ENCODE assay signal across 1 cellular context in the genomic region with DNA sequence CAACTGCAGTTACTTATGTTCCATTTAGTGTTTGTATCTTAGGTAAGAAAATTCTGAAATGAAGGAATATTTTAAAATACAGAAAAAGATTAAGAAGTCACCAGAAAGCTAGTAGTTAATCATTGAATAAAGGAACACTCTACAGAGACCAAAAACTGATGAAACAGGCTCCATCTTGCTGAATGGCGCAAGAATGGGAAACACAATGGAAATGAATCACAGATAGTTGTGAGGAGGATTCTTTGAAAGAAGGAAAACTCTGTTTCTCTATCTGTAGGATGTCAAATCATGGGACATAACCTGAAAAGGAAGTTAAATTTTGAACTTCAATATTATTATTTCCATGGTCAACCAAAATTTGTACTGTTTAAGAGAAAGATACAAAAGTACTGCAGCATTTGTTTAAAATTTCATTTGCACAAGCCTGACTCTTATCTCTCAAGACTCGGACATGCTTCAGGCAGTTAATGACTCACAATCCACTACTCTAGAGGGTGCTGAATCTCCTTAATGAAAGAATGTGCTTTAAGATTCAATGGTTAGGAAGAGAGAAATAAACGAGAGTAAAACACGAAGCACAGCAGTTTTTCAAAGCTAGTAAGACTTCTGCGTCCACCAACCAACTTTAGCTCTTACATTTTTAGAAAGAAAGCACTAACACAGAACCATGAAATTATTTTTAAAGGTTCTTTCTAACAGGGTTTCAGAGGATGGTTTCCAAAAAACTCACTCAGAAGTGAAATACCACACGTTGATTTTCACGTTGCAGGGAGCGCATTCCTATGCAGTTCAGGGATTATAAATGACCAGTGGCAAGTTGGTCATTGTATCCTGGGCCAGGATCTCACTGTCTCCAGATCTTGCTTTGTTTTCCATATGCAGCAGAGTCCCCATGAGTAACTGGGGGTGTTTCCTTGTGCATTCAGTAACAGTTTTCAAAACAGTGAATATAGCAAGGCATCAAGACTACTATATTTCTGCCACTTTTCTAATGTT.
TF ChIP-seq lines count a peak whose summit lies in the region.

No MANE protein-coding gene starts in this region.

TF ChIP-seq in SK-N-SH, 30 proteins besides CTCF, POLR2A, EP300 and RAD21 (continued from another document):
- TF ChIP-seq, protein P1, sequence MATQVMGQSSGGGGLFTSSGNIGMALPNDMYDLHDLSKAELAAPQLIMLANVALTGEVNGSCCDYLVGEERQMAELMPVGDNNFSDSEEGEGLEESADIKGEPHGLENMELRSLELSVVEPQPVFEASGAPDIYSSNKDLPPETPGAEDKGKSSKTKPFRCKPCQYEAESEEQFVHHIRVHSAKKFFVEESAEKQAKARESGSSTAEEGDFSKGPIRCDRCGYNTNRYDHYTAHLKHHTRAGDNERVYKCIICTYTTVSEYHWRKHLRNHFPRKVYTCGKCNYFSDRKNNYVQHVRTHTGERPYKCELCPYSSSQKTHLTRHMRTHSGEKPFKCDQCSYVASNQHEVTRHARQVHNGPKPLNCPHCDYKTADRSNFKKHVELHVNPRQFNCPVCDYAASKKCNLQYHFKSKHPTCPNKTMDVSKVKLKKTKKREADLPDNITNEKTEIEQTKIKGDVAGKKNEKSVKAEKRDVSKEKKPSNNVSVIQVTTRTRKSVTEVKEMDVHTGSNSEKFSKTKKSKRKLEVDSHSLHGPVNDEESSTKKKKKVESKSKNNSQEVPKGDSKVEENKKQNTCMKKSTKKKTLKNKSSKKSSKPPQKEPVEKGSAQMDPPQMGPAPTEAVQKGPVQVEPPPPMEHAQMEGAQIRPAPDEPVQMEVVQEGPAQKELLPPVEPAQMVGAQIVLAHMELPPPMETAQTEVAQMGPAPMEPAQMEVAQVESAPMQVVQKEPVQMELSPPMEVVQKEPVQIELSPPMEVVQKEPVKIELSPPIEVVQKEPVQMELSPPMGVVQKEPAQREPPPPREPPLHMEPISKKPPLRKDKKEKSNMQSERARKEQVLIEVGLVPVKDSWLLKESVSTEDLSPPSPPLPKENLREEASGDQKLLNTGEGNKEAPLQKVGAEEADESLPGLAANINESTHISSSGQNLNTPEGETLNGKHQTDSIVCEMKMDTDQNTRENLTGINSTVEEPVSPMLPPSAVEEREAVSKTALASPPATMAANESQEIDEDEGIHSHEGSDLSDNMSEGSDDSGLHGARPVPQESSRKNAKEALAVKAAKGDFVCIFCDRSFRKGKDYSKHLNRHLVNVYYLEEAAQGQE (IDR thresholded peaks at IDR 0.05; ENCODE audit: low read depth, low read length): no peak
- TF ChIP-seq GATA2 (CRISPR knock-in tag; IDR thresholded peaks at IDR 0.05) (no peak), SMC3 (IDR thresholded peaks at IDR 0.05; ENCODE audit: low read depth, low read length) (no peak), FOXM1 (IDR thresholded peaks at IDR 0.05; ENCODE audit: low read depth) (no peak), POLR2AphosphoS5 (IDR thresholded peaks at IDR 0.05; ENCODE audit: low read depth, low read length) (no peak), TEAD4 (IDR thresholded peaks at IDR 0.05; ENCODE audit: borderline replicate concordance, insufficient read depth) (no peak), SIN3A (IDR thresholded peaks at IDR 0.05; ENCODE audit: borderline replicate concordance, low read depth, low read length) (no peak), FOSL2 (IDR thresholded peaks at IDR 0.05; ENCODE audit: borderline replicate concordance, low read depth) (no peak), TAF1 (IDR thresholded peaks at IDR 0.05; ENCODE audit: borderline replicate concordance, low read depth, low read length) (no peak), GABPA (IDR thresholded peaks at IDR 0.05; ENCODE audit: low read depth) (no peak)
- TF ChIP-seq, protein P2, sequence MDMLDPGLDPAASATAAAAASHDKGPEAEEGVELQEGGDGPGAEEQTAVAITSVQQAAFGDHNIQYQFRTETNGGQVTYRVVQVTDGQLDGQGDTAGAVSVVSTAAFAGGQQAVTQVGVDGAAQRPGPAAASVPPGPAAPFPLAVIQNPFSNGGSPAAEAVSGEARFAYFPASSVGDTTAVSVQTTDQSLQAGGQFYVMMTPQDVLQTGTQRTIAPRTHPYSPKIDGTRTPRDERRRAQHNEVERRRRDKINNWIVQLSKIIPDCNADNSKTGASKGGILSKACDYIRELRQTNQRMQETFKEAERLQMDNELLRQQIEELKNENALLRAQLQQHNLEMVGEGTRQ (IDR thresholded peaks at IDR 0.05; ENCODE audit: borderline replicate concordance, low read depth, low read length): no peak
- TF ChIP-seq, protein P3, sequence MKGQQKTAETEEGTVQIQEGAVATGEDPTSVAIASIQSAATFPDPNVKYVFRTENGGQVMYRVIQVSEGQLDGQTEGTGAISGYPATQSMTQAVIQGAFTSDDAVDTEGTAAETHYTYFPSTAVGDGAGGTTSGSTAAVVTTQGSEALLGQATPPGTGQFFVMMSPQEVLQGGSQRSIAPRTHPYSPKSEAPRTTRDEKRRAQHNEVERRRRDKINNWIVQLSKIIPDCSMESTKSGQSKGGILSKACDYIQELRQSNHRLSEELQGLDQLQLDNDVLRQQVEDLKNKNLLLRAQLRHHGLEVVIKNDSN (IDR thresholded peaks at IDR 0.05; ENCODE audit: borderline replicate concordance, low read depth): no peak
- TF ChIP-seq, protein P4, sequence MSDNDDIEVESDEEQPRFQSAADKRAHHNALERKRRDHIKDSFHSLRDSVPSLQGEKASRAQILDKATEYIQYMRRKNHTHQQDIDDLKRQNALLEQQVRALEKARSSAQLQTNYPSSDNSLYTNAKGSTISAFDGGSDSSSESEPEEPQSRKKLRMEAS (IDR thresholded peaks at IDR 0.05; ENCODE audit: low read depth): no peak
- TF ChIP-seq, protein P5, sequence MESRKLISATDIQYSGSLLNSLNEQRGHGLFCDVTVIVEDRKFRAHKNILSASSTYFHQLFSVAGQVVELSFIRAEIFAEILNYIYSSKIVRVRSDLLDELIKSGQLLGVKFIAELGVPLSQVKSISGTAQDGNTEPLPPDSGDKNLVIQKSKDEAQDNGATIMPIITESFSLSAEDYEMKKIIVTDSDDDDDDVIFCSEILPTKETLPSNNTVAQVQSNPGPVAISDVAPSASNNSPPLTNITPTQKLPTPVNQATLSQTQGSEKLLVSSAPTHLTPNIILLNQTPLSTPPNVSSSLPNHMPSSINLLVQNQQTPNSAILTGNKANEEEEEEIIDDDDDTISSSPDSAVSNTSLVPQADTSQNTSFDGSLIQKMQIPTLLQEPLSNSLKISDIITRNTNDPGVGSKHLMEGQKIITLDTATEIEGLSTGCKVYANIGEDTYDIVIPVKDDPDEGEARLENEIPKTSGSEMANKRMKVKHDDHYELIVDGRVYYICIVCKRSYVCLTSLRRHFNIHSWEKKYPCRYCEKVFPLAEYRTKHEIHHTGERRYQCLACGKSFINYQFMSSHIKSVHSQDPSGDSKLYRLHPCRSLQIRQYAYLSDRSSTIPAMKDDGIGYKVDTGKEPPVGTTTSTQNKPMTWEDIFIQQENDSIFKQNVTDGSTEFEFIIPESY (IDR thresholded peaks at IDR 0.05; ENCODE audit: borderline replicate concordance, low read depth): no peak
